8 cellular contexts compared by ENCODE assay signal in the genomic region with DNA sequence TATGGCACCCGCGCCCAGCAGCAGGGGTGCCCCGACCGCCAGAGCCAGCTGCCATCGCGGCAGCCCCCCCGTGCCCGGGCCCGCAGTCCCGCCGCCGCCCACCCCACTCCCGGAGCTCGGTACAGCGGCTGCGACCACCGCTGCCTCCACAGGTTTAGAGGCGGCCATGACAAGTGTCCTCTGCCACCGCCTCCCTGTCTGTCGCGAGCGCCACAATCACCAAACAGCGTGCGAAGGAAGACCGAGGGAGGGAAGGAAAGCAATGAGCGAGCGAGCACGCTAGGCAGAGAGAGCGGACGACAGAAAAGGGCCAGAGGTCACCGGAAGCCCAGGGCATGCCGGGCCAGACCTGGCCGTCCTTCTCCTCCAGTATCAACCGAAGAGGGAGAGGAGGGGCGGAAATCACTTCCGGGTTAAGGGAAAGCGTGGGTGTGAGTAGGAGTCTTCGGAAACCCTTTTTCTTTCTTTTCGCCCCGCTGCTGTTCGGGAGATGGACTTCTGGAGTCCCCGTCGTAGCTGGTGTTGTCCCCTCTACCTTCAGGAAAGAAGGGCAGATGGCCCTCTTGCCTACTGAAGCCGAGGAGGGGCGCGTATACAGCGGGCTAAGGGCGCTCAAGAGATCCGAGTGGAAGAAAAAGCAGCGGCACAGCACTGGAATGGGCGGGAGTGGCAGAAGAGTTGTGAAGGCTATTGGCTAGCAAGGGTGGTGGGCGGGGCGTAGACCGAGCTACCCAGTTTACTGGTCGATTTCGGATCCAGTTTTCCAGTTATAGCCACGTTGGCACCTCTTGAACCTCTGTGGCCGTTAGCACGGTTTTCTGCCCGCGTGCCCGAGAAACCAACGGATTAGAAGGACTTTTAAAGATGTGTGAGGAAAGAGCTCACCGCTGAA. TPM values are rescaled to one million over a fixed set of nuclear protein-coding genes. Genes with fewer than 3 reads are reported as not detected.
A peak's percentile ranks its signal among the peaks of the same experiment; 100 is the strongest.
DNase-seq lines count a peak whose midpoint lies in the region; ATAC-seq and FAIRE-seq lines count a peak whose summit lies in the region.

A gene with protein sequence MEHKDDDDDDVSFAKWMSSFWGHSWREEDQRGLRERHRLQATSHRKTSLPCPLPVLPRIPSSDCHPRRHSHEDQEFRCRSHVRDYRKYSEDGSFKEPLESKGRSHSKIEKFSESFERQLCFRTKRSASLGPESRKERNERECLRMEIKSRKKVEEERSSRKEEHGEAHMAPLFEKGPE (plus strand): TSS at position 758 of the 892 bp plus-strand sequence. CDS start 28,191 bp downstream, outside the sequence.
A gene (minus strand): TSS at position 308 of the 892 bp plus-strand sequence. CDS start 140 bp downstream, at position 168.

- H3K79me1 ChIP-seq in mesenchymal stem cell (replicated peaks; ENCODE audit: low read length, poor library complexity, severe bottlenecking) = no peaks in the 10 kb centered on the region

- CTCF ChIA-PET in activated CD8-positive, alpha-beta memory T cell treated with anti-CD3 and anti-CD28 coated beads, Interleukin-2, amount 10 ng/mL, durations not matched to agents 7 days and 5 days (lab: Charles Lee) = interaction anchor here (0.6 to 4.2 kb wide), 10 partner anchors 15 to 583 kb away, joined by 3 to 14 read pairs (median 4); a partner anchor contains a TSS

- H3K4me3 ChIP-seq in endocrine pancreas (ENCODE audit: control insufficient read depth, insufficient read depth, low read length) = peak within 1 kb of the TSS; percentile 94
- peak within 1 kb of the TSS; percentile 73 to 98 for H3K4me3 ChIP-seq in mesenchymal stem cell (ENCODE audit: insufficient read depth in 1 of 2, low read depth in 1 of 2, low read length in 2 of 2)

- H3K4me1 ChIP-seq in endocrine pancreas (ENCODE audit: control insufficient read depth, insufficient read depth, low read length) = peaks cover 20% of the 10 kb centered on the region
- H3K4me1 ChIP-seq in mesenchymal stem cell (ENCODE audit: control insufficient read depth, insufficient read depth, low read depth, low read length) = peaks cover 4% of the 10 kb centered on the region

- peak; percentile 72 for FAIRE-seq in HTR-8/SVneo (lab: Jason Lieb, UNC)

- peak within 1 kb of the TSS; percentile 34 to 59 for H3K4ac ChIP-seq in mesenchymal stem cell (ENCODE audit: low read depth in 1 of 2, low read length in 2 of 2)

- H3K27ac ChIP-seq in mesenchymal stem cell (ENCODE audit: low read length, poor library complexity, severe bottlenecking) = peak within 1 kb of the TSS; percentile 87

- no peak within 1 kb of the TSS for H2BK12ac ChIP-seq in mesenchymal stem cell (ENCODE audit: low read length in 2 of 2)

- peak within 1 kb of the TSS; percentile 85 for H3K4me3 Mint-ChIP-seq in activated CD8-positive, alpha-beta memory T cell treated with anti-CD3 and anti-CD28 coated beads, Interleukin-2, amount 10 ng/mL, durations not matched to agents 7 days and 5 days

- peaks cover 58% of the 10 kb centered on the region for H3K4me1 Mint-ChIP-seq in activated CD8-positive, alpha-beta memory T cell treated with anti-CD3 and anti-CD28 coated beads, Interleukin-2, amount 10 ng/mL, durations not matched to agents 7 days and 5 days

- WGBS in mesenchymal stem cell = under 1% methylated on average over 63 of the region's 64 CpGs

- H2BK5ac ChIP-seq in mesenchymal stem cell (ENCODE audit: low read depth, low read length, poor library complexity, severe bottlenecking) = no peak within 1 kb of the TSS

- H3K36me3 ChIP-seq in endocrine pancreas (ENCODE audit: control insufficient read depth, insufficient read depth, low read length) (no peaks in the 10 kb centered on the region), mesenchymal stem cell (ENCODE audit: control insufficient read depth in 1 of 2, insufficient read depth in 2 of 2, low read depth in 1 of 2, low read length in 2 of 2) (peaks cover 0 to 2% of the 10 kb centered on the region in 2 experiments)

- no peaks in the 10 kb centered on the region for H3K27me3 Mint-ChIP-seq in activated CD8-positive, alpha-beta memory T cell treated with anti-CD3 and anti-CD28 coated beads, Interleukin-2, amount 10 ng/mL, durations not matched to agents 7 days and 5 days

- H3K27me3 ChIP-seq in endocrine pancreas (ENCODE audit: control insufficient read depth, insufficient read depth, low read length) (no peaks in the 10 kb centered on the region), mesenchymal stem cell (ENCODE audit: control insufficient read depth in 1 of 2, insufficient read depth in 1 of 2, low read length in 2 of 2) (no peaks in the 10 kb centered on the region)

- no peak within 1 kb of the TSS for H2BK15ac ChIP-seq in mesenchymal stem cell (ENCODE audit: low read depth, poor library complexity, severe bottlenecking)

- peak within 1 kb of the TSS; percentile 60 for H4K91ac ChIP-seq in mesenchymal stem cell (ENCODE audit: low read length)

- peak within 1 kb of the TSS in 1 of 2 experiments; percentile 53 for H3K14ac ChIP-seq in mesenchymal stem cell (ENCODE audit: low read length in 2 of 2)

- ATAC-seq in GM21381 (IDR thresholded peaks at IDR 0.05; ENCODE audit: unreplicated experiment) = peak; percentile 89
- peak; percentile 90 for ATAC-seq in activated CD8-positive, alpha-beta memory T cell treated with anti-CD3 and anti-CD28 coated beads, Interleukin-2, amount 10 ng/mL, durations not matched to agents 7 days and 5 days

- DNase-seq in COR-L47 (lab: John Stamatoyannopoulos, UW) (peak; percentile 100), HTR-8/SVneo (ENCODE audit: insufficient read length, low spot score) (peak; percentile 93), NOMO-1 treated with DMSO at 0.1 percent for 48 hours (lab: John Stamatoyannopoulos, UW; ENCODE audit: unreplicated experiment) (peak; percentile 96), mesenchymal stem cell (peak; percentile 98)
- DNase-seq in activated CD8-positive, alpha-beta memory T cell treated with anti-CD3 and anti-CD28 coated beads, Interleukin-2, amount 10 ng/mL, durations not matched to agents 7 days and 5 days = peak; percentile 98
- DNase-seq in stimulated activated CD8-positive, alpha-beta memory T cell treated with anti-CD3 and anti-CD28 coated beads, Interleukin-12 subunit alpha, Interleukin-12 subunit beta, amount 100 ng/mL, for 24 hours (ENCODE audit: extremely low read depth) = peak; percentile 94

- H3K23ac ChIP-seq in mesenchymal stem cell (ENCODE audit: low read length in 2 of 2) = peak within 1 kb of the TSS in 1 of 2 experiments; percentile 35

- peak within 1 kb of the TSS; percentile 79 to 94 for H3K18ac ChIP-seq in mesenchymal stem cell (ENCODE audit: low read depth in 1 of 2, low read length in 2 of 2)

- H3K9ac ChIP-seq in endocrine pancreas (ENCODE audit: control insufficient read depth, insufficient read depth, low read length) = peak within 1 kb of the TSS; percentile 86
- H3K9ac ChIP-seq in mesenchymal stem cell (ENCODE audit: low read length) = peak within 1 kb of the TSS; percentile 94

- H3K9me3 Mint-ChIP-seq in activated CD8-positive, alpha-beta memory T cell treated with anti-CD3 and anti-CD28 coated beads, Interleukin-2, amount 10 ng/mL, durations not matched to agents 7 days and 5 days (ENCODE audit: low read depth) = peaks cover 3% of the 10 kb centered on the region

- peak within 1 kb of the TSS; percentile 89 for H4K8ac ChIP-seq in mesenchymal stem cell (ENCODE audit: low read length)

- H3K27ac Mint-ChIP-seq in activated CD8-positive, alpha-beta memory T cell treated with anti-CD3 and anti-CD28 coated beads, Interleukin-2, amount 10 ng/mL, durations not matched to agents 7 days and 5 days = peak within 1 kb of the TSS; percentile 94

- H2BK120ac ChIP-seq in mesenchymal stem cell (ENCODE audit: low read depth, low read length) = peak within 1 kb of the TSS; percentile 24

- H2AFZ ChIP-seq in mesenchymal stem cell (ENCODE audit: low read depth, low read length) = peak within 1 kb of the TSS; percentile 15

- no peak within 1 kb of the TSS for H2AK5ac ChIP-seq in mesenchymal stem cell (ENCODE audit: low read length, severe bottlenecking)

- peaks cover 27% of the 10 kb centered on the region for H3K36me3 Mint-ChIP-seq in activated CD8-positive, alpha-beta memory T cell treated with anti-CD3 and anti-CD28 coated beads, Interleukin-2, amount 10 ng/mL, durations not matched to agents 7 days and 5 days

- H3K4me2 ChIP-seq in mesenchymal stem cell (ENCODE audit: low read length, poor library complexity, severe bottlenecking) = peak within 1 kb of the TSS; percentile 99

- H3K9me3 ChIP-seq in endocrine pancreas (ENCODE audit: control insufficient read depth, low read length) = no peaks in the 10 kb centered on the region
- H3K9me3 ChIP-seq in mesenchymal stem cell (ENCODE audit: control insufficient read depth, low read length) = no peaks in the 10 kb centered on the region

RNA-seq across cellular contexts. Expression of the first gene that starts in this region (rescaled TPM):
- total RNA-seq in activated CD8-positive, alpha-beta memory T cell treated with anti-CD3 and anti-CD28 coated beads, Interleukin-2, amount 10 ng/mL, durations not matched to agents 7 days and 5 days = 1 to 10 TPM; 2.3 to 2.6 TPM
- polyA plus RNA-seq in mesenchymal stem cell (2013, experiment 1 of 2) = 1.4 TPM
- 1.4 TPM for polyA plus RNA-seq in mesenchymal stem cell (2013, experiment 2 of 2)

RNA-seq across cellular contexts. Expression of the second gene that starts in this region (rescaled TPM):
- total RNA-seq in activated CD8-positive, alpha-beta memory T cell treated with anti-CD3 and anti-CD28 coated beads, Interleukin-2, amount 10 ng/mL, durations not matched to agents 7 days and 5 days = 10 to 100 TPM; 38.9 to 46.9 TPM
- 26.1 TPM for polyA plus RNA-seq in mesenchymal stem cell (2013, experiment 1 of 2)
- 26.7 TPM for polyA plus RNA-seq in mesenchymal stem cell (2013, experiment 2 of 2)

Comparison
In these comparisons a context has a peak if more than half of its experiments do, and no peak if none do; other contexts are left out.
1. Peak in every context shown above with its lines: DNase-seq, ATAC-seq, H3K4me3 ChIP-seq and H3K27ac ChIP-seq.